Comparison of ENCODE assay signal across 8 cellular contexts in genomic region chr6:31900917-31901414, GRCh38. TPM values are rescaled to one million over a fixed set of nuclear protein-coding genes. Genes with fewer than 3 reads are reported as not detected.
DNase-seq lines count a peak whose midpoint lies in the region; ATAC-seq and TF ChIP-seq lines count a peak whose summit lies in the region.

No MANE protein-coding gene starts in this region.

- H3K27me3 ChIP-seq in colonic mucosa (no peaks in the 10 kb centered on the region), muscle layer of duodenum (ENCODE audit: low read depth, low read length) (no peaks in the 10 kb centered on the region)

- no peaks in the 10 kb centered on the region for H3K4me1 ChIP-seq in colonic mucosa
- H3K4me1 ChIP-seq in muscle layer of duodenum (ENCODE audit: control insufficient read depth in 1 of 2, insufficient read depth in 2 of 2, low read length in 2 of 2), result peaks cover 7 to 33% of the 10 kb centered on the region in 2 donors

- TF ChIP-seq CTCF in AG10803 (conservative IDR thresholded peaks at IDR 0.05; ENCODE audit: low read length) (no peak), colonic mucosa (IDR thresholded peaks at IDR 0.05) (no peak)

- DNase-seq in AG10803 (ENCODE audit: low read depth) (no peak), colonic mucosa (peak; percentile 47), RKO (ENCODE audit: low spot score) (no peak), foreskin melanocyte (no peak), NCI-H2196 treated with DMSO at 0.1 percent for 48 hours (lab: John Stamatoyannopoulos, UW; ENCODE audit: unreplicated experiment) (no peak)

- H3K4me3 ChIP-seq in AG10803 (ENCODE audit: low read length) (peak overlapping the region; percentile 69), colonic mucosa (peak overlapping the region; percentile 50), muscle layer of duodenum (ENCODE audit: low read depth in 1 of 2, low read length in 2 of 2) (peak overlapping the region; percentile 21 to 85)

- H3K9me3 ChIP-seq in KOPT-K1 (ENCODE audit: insufficient read depth, low read length, poor library complexity, severe bottlenecking) (no peaks in the 10 kb centered on the region), colonic mucosa (no peaks in the 10 kb centered on the region), muscle layer of duodenum (ENCODE audit: control insufficient read depth in 1 of 2, low read length in 2 of 2) (no peaks in the 10 kb centered on the region)

- H3K36me3 ChIP-seq in KOPT-K1 (ENCODE audit: insufficient read depth, low read length) (peaks cover 5% of the 10 kb centered on the region), colonic mucosa (no peaks in the 10 kb centered on the region), muscle layer of duodenum (ENCODE audit: control insufficient read depth in 1 of 2, insufficient read depth in 2 of 2, low read length in 2 of 2) (peaks cover 0 to 3% of the 10 kb centered on the region in 2 donors)

- no peak for ATAC-seq in GM18861 (IDR thresholded peaks at IDR 0.05; ENCODE audit: unreplicated experiment)

- H3K9ac ChIP-seq in colonic mucosa (ENCODE audit: low read depth in 2 of 2, low read length in 2 of 2), result peak overlapping the region; percentile 47 to 85

- peak overlapping the region; percentile 81 for H3K27ac ChIP-seq in KOPT-K1 (ENCODE audit: low read depth, low read length, poor library complexity, severe bottlenecking)
- H3K27ac ChIP-seq in colonic mucosa, result peak overlapping the region; percentile 82
- H3K27ac ChIP-seq in muscle layer of duodenum (ENCODE audit: low read length), result no peak overlapping the region

- intact Hi-C loops in colonic mucosa (cut with DNase I), result loop anchor here (5.0 kb wide), 1 partner anchor 51 kb away; no protein-coding TSS in a partner anchor

RNA-seq across cellular contexts. Expression of gene ZBTB12, which starts 0.9 kb away (rescaled TPM):
- 1 to 10 TPM; 2.0 to 4.9 TPM for total RNA-seq in colonic mucosa

RNA-seq across cellular contexts. Expression of gene EHMT2, which starts 3.5 kb away (rescaled TPM):
- total RNA-seq in colonic mucosa, result 10 to 100 TPM; 28.4 to 52.1 TPM

RNA-seq across cellular contexts. Expression of gene SLC44A4, which starts 22.2 kb away (rescaled TPM):
- total RNA-seq in colonic mucosa, result 100 to 1,000 TPM; 546 to 779 TPM

RNA-seq across cellular contexts. Expression of gene C2, which starts 26.6 kb away (rescaled TPM):
- 10 to 100 TPM in 1 of 2 donors, 1 to 10 TPM in 1; 7.8 to 15.2 TPM for total RNA-seq in colonic mucosa

RNA-seq across cellular contexts. Expression of gene NEU1, which starts 38.3 kb away (rescaled TPM):
- total RNA-seq in colonic mucosa, result 10 to 100 TPM; 33.8 to 47.4 TPM
